In the genomic region with DNA sequence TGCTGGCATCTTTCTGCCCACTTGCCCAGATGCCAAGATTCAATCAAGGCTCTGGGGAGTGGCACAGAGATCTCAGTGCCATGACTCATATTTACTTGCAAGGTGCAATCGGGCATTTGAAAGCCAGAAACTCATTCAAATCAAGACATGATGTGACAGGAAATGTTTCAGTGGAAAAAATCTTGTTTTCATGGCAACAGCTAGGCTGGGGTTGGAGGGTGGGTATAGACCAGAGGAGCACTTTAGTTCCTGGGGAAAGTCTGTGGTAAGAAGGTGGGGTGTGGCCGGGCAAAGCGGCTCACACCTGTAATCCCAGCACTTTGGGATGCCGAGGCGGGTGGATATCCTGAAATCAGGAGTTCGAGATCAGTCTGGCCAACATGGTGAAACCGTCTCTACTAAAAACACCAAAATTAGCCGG, we compare ENCODE assay signal across 8 cellular contexts. TPM values are rescaled to one million over a fixed set of nuclear protein-coding genes. Genes with fewer than 3 reads are reported as not detected.
DNase-seq lines count a peak whose midpoint lies in the region; TF ChIP-seq lines count a peak whose summit lies in the region.
"Had no signal": no experiment of that assay in that cellular context is flagged by ENCODE, and none has a peak within 500 bp of the region (broad histone marks: within the 10 kb centered on the region; RNA-seq: fewer than 3 reads in every experiment).

No MANE protein-coding gene starts in this region.

- H3K9me3 ChIP-seq in left ventricle myocardium inferior (replicated peaks) = no peaks in the 10 kb centered on the region

- TF ChIP-seq CTCF in left ventricle myocardium inferior (IDR thresholded peaks at IDR 0.05; ENCODE audit: borderline replicate concordance) = no peak
- no peak for TF ChIP-seq CTCF in GM10266 (IDR thresholded peaks at IDR 0.05; ENCODE audit: control insufficient read depth, insufficient read depth, low read depth, missing control alignments)

- DNase-seq in RPMI8226 = peak; percentile 25
- peak; percentile 34 to 35 for DNase-seq in stimulated activated CD4-positive, alpha-beta T cell treated with anti-CD3 and anti-CD28 coated beads, Interleukin-2, amount 100 ng/mL, for 24 hours
- DNase-seq in left ventricle myocardium inferior = no peak
- no peak for DNase-seq in HK-2 (ENCODE audit: unreplicated experiment)
- DNase-seq in GM10266 (ENCODE audit: extremely low spot score) = no peak
- DNase-seq: NCI-H524 had no signal

- H3K27me3 ChIP-seq in left ventricle myocardium inferior (ENCODE audit: low read depth) = peaks cover 4% of the 10 kb centered on the region

- no peaks in the 10 kb centered on the region for H3K36me3 ChIP-seq in left ventricle myocardium inferior

- no peaks in the 10 kb centered on the region for H3K9me3 Mint-ChIP-seq in activated naive CD8-positive, alpha-beta T cell (ENCODE audit: low read depth)

- peak overlapping the region; percentile 77 for H3K27ac Mint-ChIP-seq in activated naive CD8-positive, alpha-beta T cell

- H3K27me3 Mint-ChIP-seq in activated naive CD8-positive, alpha-beta T cell = no peaks in the 10 kb centered on the region

- H3K4me3 ChIP-seq in left ventricle myocardium inferior = no peak overlapping the region

- no peaks in the 10 kb centered on the region for H3K36me3 Mint-ChIP-seq in activated naive CD8-positive, alpha-beta T cell

- intact Hi-C loops in left ventricle myocardium inferior (cut with micrococcal nuclease) = no loop called here

- H3K4me3 Mint-ChIP-seq in activated naive CD8-positive, alpha-beta T cell = peak overlapping the region; percentile 77

- H3K4me1 Mint-ChIP-seq in activated naive CD8-positive, alpha-beta T cell (ENCODE audit: low read depth) = peaks cover 17% of the 10 kb centered on the region

- peaks cover 15% of the 10 kb centered on the region for H3K4me1 ChIP-seq in left ventricle myocardium inferior

- no peak overlapping the region for H3K27ac ChIP-seq in left ventricle myocardium inferior (replicated peaks)

RNA-seq across cellular contexts. Expression of gene MAJIN, which starts 1.2 kb away (rescaled TPM):
- not detected for total RNA-seq in left ventricle myocardium inferior
- total RNA-seq: HT-29 had no signal

RNA-seq across cellular contexts. Expression of gene BATF2, which starts 26.0 kb away (rescaled TPM):
- total RNA-seq in left ventricle myocardium inferior = 1.3 TPM

RNA-seq across cellular contexts. Expression of gene GPHA2, which starts 35.0 kb away (rescaled TPM):
- not detected for total RNA-seq in left ventricle myocardium inferior
- total RNA-seq: HT-29 had no signal

RNA-seq across cellular contexts. Expression of gene ARL2, which starts 43.2 kb away (rescaled TPM):
- total RNA-seq in left ventricle myocardium inferior = 128 TPM

RNA-seq across cellular contexts. Expression of gene PPP2R5B, which starts 46.3 kb away (rescaled TPM):
- 22.5 TPM for total RNA-seq in left ventricle myocardium inferior

Comparison
In these comparisons a context has a peak if more than half of its experiments do, and no peak if none do; other contexts are left out.
1. DNase-seq: peak in RPMI8226 (single experiment) and stimulated activated CD4-positive, alpha-beta T cell treated with anti-CD3 and anti-CD28 coated beads, Interleukin-2, amount 100 ng/mL, for 24 hours (2 of 2); none in left ventricle myocardium inferior (single experiment), HK-2 (single experiment) and GM10266 (single experiment).